ENCODE assay signal across 23 cellular contexts in genomic region chr1:229980009-229980408, GRCh38.
A peak's percentile ranks its signal among the peaks of the same experiment; 100 is the strongest.
DNase-seq lines count a peak whose midpoint lies in the region; FAIRE-seq and TF ChIP-seq lines count a peak whose summit lies in the region.
"Had no signal": no experiment of that assay in that cellular context is flagged by ENCODE, and none has a peak within 500 bp of the region (broad histone marks: within the 10 kb centered on the region; RNA-seq: fewer than 3 reads in every experiment).

No MANE protein-coding gene starts in this region.

- H3K23ac ChIP-seq in neuronal stem cell (ENCODE audit: low read depth, low read length, poor library complexity), result no peak overlapping the region

- H2BK5ac ChIP-seq in neuronal stem cell (ENCODE audit: low read length), result no peak overlapping the region

- no peaks in the 10 kb centered on the region for H3K79me1 ChIP-seq in neuronal stem cell (ENCODE audit: low read depth, low read length)

- H2BK15ac ChIP-seq in neuronal stem cell (ENCODE audit: low read length), result no peak overlapping the region

- no peak overlapping the region for H2BK12ac ChIP-seq in neuronal stem cell (ENCODE audit: low read length)

- H3K4me1 ChIP-seq in GM23248 (ENCODE audit: insufficient read depth) (no peaks in the 10 kb centered on the region), prostate gland (replicated peaks) (no peaks in the 10 kb centered on the region), neuronal stem cell (ENCODE audit: control insufficient read depth in 2 of 2, insufficient read depth in 1 of 2, low read depth in 1 of 2, low read length in 2 of 2) (no peaks in the 10 kb centered on the region)
- H3K4me1 ChIP-seq: body of pancreas, Caco-2, colonic mucosa, lower lobe of right lung, stomach, upper lobe of left lung had no signal

- DNase-seq in GM23248 (peak; percentile 27), RKO (ENCODE audit: low spot score) (peak; percentile 10), bronchial epithelial cell (ENCODE audit: low read depth) (peak; percentile 87), prostate gland (ENCODE audit: low spot score) (peak; percentile 27), neuronal stem cell (ENCODE audit: low spot score) (no peak), GOT3 (lab: John Stamatoyannopoulos, UW) (no peak), NCI-H2107 (lab: John Stamatoyannopoulos, UW) (no peak)
- DNase-seq: activated T-cell treated with anti-CD3 and anti-CD28 coated beads, Interleukin-2, amount 50 U/mL, for 72 hours; body of pancreas; Caco-2; colonic mucosa; HFFc6; immature natural killer cell; lower lobe of right lung; NCI-H2081; NCI-H446; NK-92 treated with Interleukin-12 subunit alpha and Interleukin-12 subunit beta, amount 100 ng/mL, for 24 hours; occipital lobe; RPMI8226; stimulated activated CD4-positive, alpha-beta T cell treated with anti-CD3 and anti-CD28 coated beads, Interleukin-4, amount 100 ng/mL, for 4 hours; stomach; upper lobe of left lung had no signal

- no peak overlapping the region for H3K18ac ChIP-seq in neuronal stem cell (ENCODE audit: low read length)

- H3K9ac ChIP-seq in GM23248, result no peak overlapping the region
- H3K9ac ChIP-seq in neuronal stem cell (ENCODE audit: low read depth, low read length, poor library complexity), result no peak overlapping the region

- H3K9me3 ChIP-seq in GM23248 (ENCODE audit: low read depth) (no peaks in the 10 kb centered on the region), prostate gland (no peaks in the 10 kb centered on the region), neuronal stem cell (replicated peaks in 1 of 2; ENCODE audit: control insufficient read depth in 2 of 2, insufficient read depth in 1 of 2, low read depth in 1 of 2, low read length in 2 of 2) (peaks cover 0 to 3% of the 10 kb centered on the region in 2 donors)
- H3K9me3 ChIP-seq: Caco-2, colonic mucosa, lower lobe of right lung had no signal

- H3K4me3 ChIP-seq in GM23248, result no peak overlapping the region
- no peak overlapping the region for H3K4me3 ChIP-seq in bronchial epithelial cell (ENCODE audit: low read depth, low read length)
- no peak overlapping the region for H3K4me3 ChIP-seq in prostate gland
- H3K4me3 ChIP-seq in neuronal stem cell (ENCODE audit: low read length in 2 of 2), result no peak overlapping the region
- H3K4me3 ChIP-seq: body of pancreas, colonic mucosa, lower lobe of right lung, stomach, upper lobe of left lung had no signal

- in situ Hi-C loops in GM23248 (cut with MboI), result no loop called here

- H3K4me2 ChIP-seq in GM23248 (ENCODE audit: unreplicated experiment) (no peak overlapping the region), neuronal stem cell (ENCODE audit: insufficient read depth, low read length, poor library complexity, severe bottlenecking) (no peak overlapping the region)

- H4K8ac ChIP-seq in neuronal stem cell (ENCODE audit: low read depth, low read length), result no peak overlapping the region

- no peaks in the 10 kb centered on the region for H4K20me1 ChIP-seq in GM23248 (ENCODE audit: insufficient read depth)

- WGBS in GM23248 (ENCODE audit: low coverage in 1 of 2, low lambda C conversion rate in 2 of 2, missing lambda C conversion rate in 2 of 2), 2 experiments, result 3% methylated on average over 2 of the region's 2 CpGs
- 17% methylated on average over 2 of the region's 2 CpGs for WGBS in prostate gland
- WGBS in neuronal stem cell (ENCODE audit: extremely low coverage in 2 of 2, insufficient read length in 2 of 2, insufficient replicate concordance in 1 of 2), 2 donors, result no CpG with 5 or more reads among the region's 2 CpGs

- H3K36me3 ChIP-seq in GM23248 (ENCODE audit: low read depth), result no peaks in the 10 kb centered on the region
- no peaks in the 10 kb centered on the region for H3K36me3 ChIP-seq in bronchial epithelial cell (ENCODE audit: control insufficient read depth, insufficient read depth, low read length)
- no peaks in the 10 kb centered on the region for H3K36me3 ChIP-seq in prostate gland
- no peaks in the 10 kb centered on the region for H3K36me3 ChIP-seq in neuronal stem cell (replicated peaks in 1 of 2; ENCODE audit: control insufficient read depth in 2 of 2, insufficient read depth in 2 of 2, low read length in 2 of 2)
- H3K36me3 ChIP-seq: colonic mucosa, lower lobe of right lung, stomach, upper lobe of left lung had no signal

- no peak overlapping the region for H3K14ac ChIP-seq in neuronal stem cell (ENCODE audit: low read length)

- no peaks in the 10 kb centered on the region for H3K79me2 ChIP-seq in GM23248 (ENCODE audit: insufficient read depth)

- TF ChIP-seq CTCF in bronchial epithelial cell (IDR thresholded peaks at IDR 0.05; ENCODE audit: insufficient read depth, low read length, severe bottlenecking) (no peak), prostate gland (IDR thresholded peaks at IDR 0.05) (no peak)

- H3F3A ChIP-seq in GM23248 (ENCODE audit: insufficient read depth), result no peaks in the 10 kb centered on the region

- H4K91ac ChIP-seq in neuronal stem cell (ENCODE audit: low read depth, low read length, poor library complexity), result no peak overlapping the region

- H3K4ac ChIP-seq in neuronal stem cell (ENCODE audit: low read length), result no peak overlapping the region

- no peak overlapping the region for H2BK120ac ChIP-seq in neuronal stem cell (ENCODE audit: low read depth, low read length)

- intact Hi-C loops in prostate gland (cut with DNase I), result no loop called here

- H3K9me2 ChIP-seq in GM23248 (ENCODE audit: insufficient read depth), result no peaks in the 10 kb centered on the region

- H3K27ac ChIP-seq in GM23248 (no peak overlapping the region), prostate gland (no peak overlapping the region), neuronal stem cell (replicated peaks; ENCODE audit: low read length) (no peak overlapping the region)
- H3K27ac ChIP-seq: body of pancreas, colonic mucosa, HL-60, lower lobe of right lung, stomach, upper lobe of left lung had no signal

- no peak for FAIRE-seq in bronchial epithelial cell (lab: Jason Lieb, UNC)

- H2AK5ac ChIP-seq in neuronal stem cell (ENCODE audit: low read depth, low read length), result no peak overlapping the region

- H2AFZ ChIP-seq in GM23248 (no peak overlapping the region), neuronal stem cell (ENCODE audit: low read length) (no peak overlapping the region)

- TF ChIP-seq POLR2A in prostate gland (IDR thresholded peaks at IDR 0.05), result no peak

- H3K27me3 ChIP-seq in GM23248 (replicated peaks; ENCODE audit: insufficient read depth) (0 out of 2 replicates have a peak, but pooled peaks cover 5% of the 10 kb centered on the region), bronchial epithelial cell (ENCODE audit: control insufficient read depth, insufficient read depth, low read length) (no peaks in the 10 kb centered on the region), prostate gland (replicated peaks; ENCODE audit: insufficient read depth) (no peaks in the 10 kb centered on the region), neuronal stem cell (ENCODE audit: control insufficient read depth in 3 of 3, insufficient read depth in 3 of 3, low read depth in 1 of 3, low read length in 3 of 3) (peaks cover 0 to 20% (median 0%) of the 10 kb centered on the region in 3 experiments)
- H3K27me3 ChIP-seq: body of pancreas, colonic mucosa, stomach, upper lobe of left lung had no signal

Comparison
In these comparisons a context has a peak if more than half of its experiments do, and no peak if none do; other contexts are left out.
1. DNase-seq: peak in GM23248 (single experiment), RKO (single experiment), bronchial epithelial cell (single experiment) and prostate gland (single experiment); none in neuronal stem cell (single experiment), GOT3 (single experiment) and NCI-H2107 (single experiment).